ENCODE assay signal across 9 cellular contexts in genomic region chr2:118539290-118539689, GRCh38.
DNase-seq lines count a peak whose midpoint lies in the region; ATAC-seq, FAIRE-seq and TF ChIP-seq lines count a peak whose summit lies in the region.
"Had no signal": no experiment of that assay in that cellular context is flagged by ENCODE, and none has a peak within 500 bp of the region (broad histone marks: within the 10 kb centered on the region; RNA-seq: fewer than 3 reads in every experiment).

No MANE protein-coding gene starts in this region.

- no peak for FAIRE-seq in bronchial epithelial cell (lab: Jason Lieb, UNC)

- TF ChIP-seq CTCF in bronchial epithelial cell (IDR thresholded peaks at IDR 0.05; ENCODE audit: insufficient read depth, low read length, severe bottlenecking) = peak; percentile 41
- peak; percentile 40 for TF ChIP-seq CTCF in nephron progenitor cell (IDR thresholded peaks at IDR 0.05)

- peaks cover 9% of the 10 kb centered on the region for H3K9me3 Mint-ChIP-seq in nephron progenitor cell

- no peaks in the 10 kb centered on the region for H3K36me3 ChIP-seq in bronchial epithelial cell (ENCODE audit: control insufficient read depth, insufficient read depth, low read length)

- no peaks in the 10 kb centered on the region for H3K4me1 Mint-ChIP-seq in nephron progenitor cell

- H3K4me3 ChIP-seq in bronchial epithelial cell (ENCODE audit: low read depth, low read length) = no peak overlapping the region

- no peak overlapping the region for H3K4me3 Mint-ChIP-seq in nephron progenitor cell

- DNase-seq in GM03348 (ENCODE audit: low spot score) (peak; percentile 48), bronchial epithelial cell (ENCODE audit: low read depth) (peak; percentile 8), nephron progenitor cell (no peak), GM19240 (ENCODE audit: insufficient read length, low spot score) (no peak), NCI-H2029 (lab: John Stamatoyannopoulos, UW) (no peak), NCI-H146 treated with DMSO at 0.1 percent for 48 hours (lab: John Stamatoyannopoulos, UW; ENCODE audit: unreplicated experiment) (no peak)
- DNase-seq: amniotic stem cell had no signal

- 0 out of 2 replicates have a peak, but pooled peaks have one; percentile 3 for TF ChIP-seq RAD21 in Ishikawa (IDR thresholded peaks at IDR 0.05; ENCODE audit: low read depth)

- H3K36me3 Mint-ChIP-seq in nephron progenitor cell (ENCODE audit: low read depth) = peaks cover 4% of the 10 kb centered on the region

- ATAC-seq in GM18519 (IDR thresholded peaks at IDR 0.05; ENCODE audit: low FRiP score, unreplicated experiment) = no peak

- no peak for TF ChIP-seq EP300 in Ishikawa (IDR thresholded peaks at IDR 0.05; ENCODE audit: borderline replicate concordance)

- no peaks in the 10 kb centered on the region for H3K27me3 ChIP-seq in bronchial epithelial cell (ENCODE audit: control insufficient read depth, insufficient read depth, low read length)

- H3K27me3 Mint-ChIP-seq in nephron progenitor cell (ENCODE audit: low read depth, poor library complexity) = peaks cover 67% of the 10 kb centered on the region

- no peak overlapping the region for H3K27ac Mint-ChIP-seq in nephron progenitor cell

TF ChIP-seq in Ishikawa, 13 proteins besides CTCF, POLR2A, EP300 and RAD21:
- TF ChIP-seq TCF12 (IDR thresholded peaks at IDR 0.05; ENCODE audit: low read depth) (no peak), CEBPB (IDR thresholded peaks at IDR 0.05) (no peak), MAX (IDR thresholded peaks at IDR 0.05) (no peak), CREB1 (IDR thresholded peaks at IDR 0.05; ENCODE audit: low read depth) (no peak), TAF1 (IDR thresholded peaks at IDR 0.05; ENCODE audit: low read depth) (no peak), ZBTB7A (IDR thresholded peaks at IDR 0.05; ENCODE audit: low read depth) (no peak), NFIC (IDR thresholded peaks at IDR 0.05) (no peak), USF1 (IDR thresholded peaks at IDR 0.05) (no peak), YY1 (IDR thresholded peaks at IDR 0.05; ENCODE audit: low read depth) (no peak), REST (IDR thresholded peaks at IDR 0.05; ENCODE audit: low read depth) (no peak), TEAD4 (IDR thresholded peaks at IDR 0.05) (no peak), FOXM1 (IDR thresholded peaks at IDR 0.05; ENCODE audit: borderline replicate concordance, low read depth) (no peak), EGR1 (IDR thresholded peaks at IDR 0.05) (no peak)
TF ChIP-seq in Ishikawa: peak in this region for 0.

Comparison
In these comparisons a context has a peak if more than half of its experiments do, and no peak if none do; other contexts are left out.
1. DNase-seq: peak in GM03348 (single experiment) and bronchial epithelial cell (single experiment); none in nephron progenitor cell (single experiment), GM19240 (single experiment), NCI-H2029 (single experiment) and NCI-H146 treated with DMSO at 0.1 percent for 48 hours (single experiment).